1 cellular context compared by ENCODE assay signal in genomic region chr13:113749956-113750355, GRCh38.
TF ChIP-seq lines count a peak whose summit lies in the region.

No MANE protein-coding gene starts in this region.

TF ChIP-seq in HepG2, 621 proteins besides CTCF, POLR2A, EP300 and RAD21 (continued from another document):
- no peak for TF ChIP-seq TFE3 (CRISPR knock-in tag; IDR thresholded peaks at IDR 0.05)
